8 cellular contexts compared by ENCODE assay signal in genomic region chr1:204446413-204447111, GRCh38. TPM values are rescaled to one million over a fixed set of nuclear protein-coding genes. Genes with fewer than 3 reads are reported as not detected.
DNase-seq lines count a peak whose midpoint lies in the region; ATAC-seq and TF ChIP-seq lines count a peak whose summit lies in the region.

No MANE protein-coding gene starts in this region.

- in situ Hi-C loops in ACHN (cut with HindIII; ENCODE audit: low pct_ligation_motif_present, low pct_unique_long_range_greater_than_20kb, low sequenced_read_pairs): no loop called here

- no peaks in the 10 kb centered on the region for H3K9me3 Mint-ChIP-seq in activated T-cell treated with anti-CD3 and anti-CD28 coated beads, Interleukin-2, amount 50 U/mL, for 4 hours
- H3K9me3 Mint-ChIP-seq in nephron: no peaks in the 10 kb centered on the region

- peaks cover 5% of the 10 kb centered on the region for H3K4me1 ChIP-seq in KMS-11 (ENCODE audit: low read depth, poor library complexity, severe bottlenecking)

- H3K27me3 Mint-ChIP-seq in activated T-cell treated with anti-CD3 and anti-CD28 coated beads, Interleukin-2, amount 50 U/mL, for 4 hours (ENCODE audit: low read depth): no peaks in the 10 kb centered on the region
- no peaks in the 10 kb centered on the region for H3K27me3 Mint-ChIP-seq in nephron (ENCODE audit: low read depth)

- DNase-seq in ACHN (peak; percentile 68), OCI-M2 (lab: John Stamatoyannopoulos, UW; ENCODE audit: unreplicated experiment) (peak; percentile 18), fibroblast of gingiva (ENCODE audit: low read depth) (peak; percentile 32)
- peak; percentile 79 for DNase-seq in activated T-cell treated with anti-CD3 and anti-CD28 coated beads, Interleukin-2, amount 50 U/mL, for 4 hours
- peak; percentile 77 for DNase-seq in stimulated activated naive CD8-positive, alpha-beta T cell treated with anti-CD3 and anti-CD28 coated beads, Interleukin-15, Interleukin-2, amounts not matched to agents 100 U/mL and 50 U/mL, for 24 hours

- H3K27ac Mint-ChIP-seq in nephron: peak overlapping the region; percentile 45 to 70 (median 45)

- TF ChIP-seq CTCF in KMS-11 (conservative IDR thresholded peaks at IDR 0.05; ENCODE audit: low read depth, low read length) (peak; percentile 84), nephron (IDR thresholded peaks at IDR 0.05; ENCODE audit: unreplicated experiment in 3 of 3) (peak; percentile 64 to 79 (median 68))

- H3K36me3 ChIP-seq in KMS-11 (ENCODE audit: insufficient read depth): no peaks in the 10 kb centered on the region

- H3K4me3 ChIP-seq in KMS-11 (IDR thresholded peaks at IDR 0.05; ENCODE audit: insufficient read depth, low read depth, low read length): no peak overlapping the region

- H3K4me3 Mint-ChIP-seq in activated T-cell treated with anti-CD3 and anti-CD28 coated beads, Interleukin-2, amount 50 U/mL, for 4 hours: no peak overlapping the region
- peak overlapping the region; percentile 40 to 61 (median 57) for H3K4me3 Mint-ChIP-seq in nephron

- no peaks in the 10 kb centered on the region for H3K79me2 ChIP-seq in KMS-11 (ENCODE audit: insufficient read depth, low read depth)

- ATAC-seq in GM18907 (IDR thresholded peaks at IDR 0.05; ENCODE audit: unreplicated experiment): peak; percentile 71
- peak; percentile 92 to 93 for ATAC-seq in activated T-cell treated with anti-CD3 and anti-CD28 coated beads, Interleukin-2, amount 50 U/mL, for 4 hours
- peak; percentile 84 for ATAC-seq in stimulated activated naive CD8-positive, alpha-beta T cell treated with anti-CD3 and anti-CD28 coated beads, Interleukin-15, Interleukin-2, amounts not matched to agents 100 U/mL and 50 U/mL, for 24 hours

- H3K4me1 Mint-ChIP-seq in activated T-cell treated with anti-CD3 and anti-CD28 coated beads, Interleukin-2, amount 50 U/mL, for 4 hours (ENCODE audit: low read depth): peaks cover 37% of the 10 kb centered on the region
- H3K4me1 Mint-ChIP-seq in nephron: peaks cover 39% of the 10 kb centered on the region

- no peaks in the 10 kb centered on the region for H3K27me3 ChIP-seq in KMS-11 (ENCODE audit: insufficient read depth, low read depth)

- no peaks in the 10 kb centered on the region for H4K20me1 ChIP-seq in KMS-11 (ENCODE audit: insufficient read depth)

- H3K4me2 ChIP-seq in KMS-11: no peak overlapping the region

- H2AFZ ChIP-seq in KMS-11 (ENCODE audit: low read depth): no peak overlapping the region

- H3K9ac ChIP-seq in KMS-11: no peak overlapping the region

- no peak overlapping the region for H3K27ac ChIP-seq in KMS-11

- peaks cover 26% of the 10 kb centered on the region for H3K36me3 Mint-ChIP-seq in activated T-cell treated with anti-CD3 and anti-CD28 coated beads, Interleukin-2, amount 50 U/mL, for 4 hours (ENCODE audit: insufficient read depth)
- peaks cover 59% of the 10 kb centered on the region for H3K36me3 Mint-ChIP-seq in nephron (ENCODE audit: low read depth)

RNA-seq across cellular contexts. Expression of gene PPP1R15B, which starts 34.9 kb away (rescaled TPM):
- total RNA-seq in activated T-cell treated with anti-CD3 and anti-CD28 coated beads, Interleukin-2, amount 50 U/mL, for 4 hours: 10 to 100 TPM; 71.7 to 80.1 (median 72.9) TPM

RNA-seq across cellular contexts. Expression of gene PIK3C2B, which starts 48.0 kb away (rescaled TPM):
- total RNA-seq in activated T-cell treated with anti-CD3 and anti-CD28 coated beads, Interleukin-2, amount 50 U/mL, for 4 hours: 10 to 100 TPM; 13.6 to 18.1 (median 15.6) TPM

Comparison
In these comparisons a context has a peak if more than half of its experiments do, and no peak if none do; other contexts are left out.
1. DNase-seq: peak in every context shown above with its lines; median percentile 79 in activated T-cell treated with anti-CD3 and anti-CD28 coated beads, Interleukin-2, amount 50 U/mL, for 4 hours; 77 in stimulated activated naive CD8-positive, alpha-beta T cell treated with anti-CD3 and anti-CD28 coated beads, Interleukin-15, Interleukin-2, amounts not matched to agents 100 U/mL and 50 U/mL, for 24 hours; 68 in ACHN; 32 in fibroblast of gingiva; 18 in OCI-M2.